9 cellular contexts compared by ENCODE assay signal in genomic region chr1:25566730-25567341, GRCh38. TPM values are rescaled to one million over a fixed set of nuclear protein-coding genes. Genes with fewer than 3 reads are reported as not detected.
DNase-seq lines count a peak whose midpoint lies in the region; ATAC-seq and TF ChIP-seq lines count a peak whose summit lies in the region.
"Had no signal": no experiment of that assay in that cellular context is flagged by ENCODE, and none has a peak within 500 bp of the region (broad histone marks: within the 10 kb centered on the region; RNA-seq: fewer than 3 reads in every experiment).

No MANE protein-coding gene starts in this region.

- H3K27me3 ChIP-seq in GM06990 (replicated peaks; ENCODE audit: control insufficient read depth, insufficient read depth, low read length) = no peaks in the 10 kb centered on the region

- POLR2A ChIA-PET in activated CD4-positive, alpha-beta memory T cell treated with anti-CD3 and anti-CD28 coated beads for 36 hours (lab: Charles Lee) = no interaction called here

- no peaks in the 10 kb centered on the region for H3K9me3 Mint-ChIP-seq in activated CD4-positive, alpha-beta memory T cell treated with anti-CD3 and anti-CD28 coated beads for 36 hours
- H3K9me3 Mint-ChIP-seq: naive B cell had no signal

- no peak for DNase-seq in GM06990 (ENCODE audit: extremely low read depth, insufficient read length)
- peak; percentile 33 for DNase-seq in activated CD4-positive, alpha-beta memory T cell treated with anti-CD3 and anti-CD28 coated beads for 36 hours
- DNase-seq in fibroblast of mammary gland (ENCODE audit: low read depth) = peak; percentile 71
- peak; percentile 69 for DNase-seq in sciatic nerve (ENCODE audit: low spot score)
- no peak for DNase-seq in KG1 (lab: John Stamatoyannopoulos, UW)
- DNase-seq in SKM-1 (lab: John Stamatoyannopoulos, UW; ENCODE audit: unreplicated experiment) = no peak
- DNase-seq: naive B cell had no signal

- H3K36me3 ChIP-seq in GM06990 (ENCODE audit: control insufficient read depth, insufficient read depth, low read length) = peaks cover 18% of the 10 kb centered on the region

- peaks cover 10% of the 10 kb centered on the region for H3K36me3 Mint-ChIP-seq in activated CD4-positive, alpha-beta memory T cell treated with anti-CD3 and anti-CD28 coated beads for 36 hours

- intact Hi-C loops in activated CD4-positive, alpha-beta memory T cell treated with anti-CD3 and anti-CD28 coated beads for 36 hours (cut with micrococcal nuclease) = no loop called here
- intact Hi-C loops in sciatic nerve (cut with DNase I) = no loop called here

- H3K4me3 ChIP-seq in GM06990 (replicated peaks; ENCODE audit: low read depth, low read length) (no peak overlapping the region), fibroblast of mammary gland (ENCODE audit: control insufficient read depth, low read depth, low read length) (no peak overlapping the region)

- H3K27ac Mint-ChIP-seq in activated CD4-positive, alpha-beta memory T cell treated with anti-CD3 and anti-CD28 coated beads for 36 hours = no peak overlapping the region

- H3K4me3 Mint-ChIP-seq in activated CD4-positive, alpha-beta memory T cell treated with anti-CD3 and anti-CD28 coated beads for 36 hours = no peak overlapping the region

- TF ChIP-seq CTCF in GM06990 (IDR thresholded peaks at IDR 0.05; ENCODE audit: insufficient read depth, low read length, poor library complexity, severe bottlenecking) (peak; percentile 31), fibroblast of mammary gland (conservative IDR thresholded peaks at IDR 0.05; ENCODE audit: control insufficient read depth, insufficient read depth, low read depth, low read length) (no peak)

- CTCF ChIA-PET in activated CD4-positive, alpha-beta memory T cell treated with anti-CD3 and anti-CD28 coated beads for 36 hours (lab: Charles Lee) = interaction anchor here (1.0 kb wide), 1 partner anchor 46 kb away, joined by 3 read pairs; no protein-coding TSS in a partner anchor

- peak; percentile 77 for ATAC-seq in sciatic nerve
- ATAC-seq in GM19035 (IDR thresholded peaks at IDR 0.05; ENCODE audit: unreplicated experiment) = no peak
- no peak for ATAC-seq in GM21723 (IDR thresholded peaks at IDR 0.05; ENCODE audit: unreplicated experiment)

- peaks cover 70% of the 10 kb centered on the region for H3K4me1 Mint-ChIP-seq in activated CD4-positive, alpha-beta memory T cell treated with anti-CD3 and anti-CD28 coated beads for 36 hours (ENCODE audit: low read depth)

- H3K27me3 Mint-ChIP-seq in activated CD4-positive, alpha-beta memory T cell treated with anti-CD3 and anti-CD28 coated beads for 36 hours = no peaks in the 10 kb centered on the region

RNA-seq across cellular contexts. Expression of gene LDLRAP1, which starts 23.4 kb away (rescaled TPM):
- total RNA-seq in activated CD4-positive, alpha-beta memory T cell treated with anti-CD3 and anti-CD28 coated beads for 36 hours = 10 to 100 TPM; 11.9 to 14.8 TPM
- total RNA-seq in sciatic nerve = 25.0 TPM

RNA-seq across cellular contexts. Expression of gene MAN1C1, which starts 49.8 kb away (rescaled TPM):
- 1 to 10 TPM; 4.6 to 4.8 TPM for total RNA-seq in activated CD4-positive, alpha-beta memory T cell treated with anti-CD3 and anti-CD28 coated beads for 36 hours
- total RNA-seq in sciatic nerve = 29.4 TPM

Comparison
In these comparisons a context has a peak if more than half of its experiments do, and no peak if none do; other contexts are left out.
1. DNase-seq: peak in activated CD4-positive, alpha-beta memory T cell treated with anti-CD3 and anti-CD28 coated beads for 36 hours (single experiment), fibroblast of mammary gland (single experiment) and sciatic nerve (single experiment); none in GM06990 (single experiment), KG1 (single experiment) and SKM-1 (single experiment).